ENCODE assay signal across 14 cellular contexts in the genomic region with DNA sequence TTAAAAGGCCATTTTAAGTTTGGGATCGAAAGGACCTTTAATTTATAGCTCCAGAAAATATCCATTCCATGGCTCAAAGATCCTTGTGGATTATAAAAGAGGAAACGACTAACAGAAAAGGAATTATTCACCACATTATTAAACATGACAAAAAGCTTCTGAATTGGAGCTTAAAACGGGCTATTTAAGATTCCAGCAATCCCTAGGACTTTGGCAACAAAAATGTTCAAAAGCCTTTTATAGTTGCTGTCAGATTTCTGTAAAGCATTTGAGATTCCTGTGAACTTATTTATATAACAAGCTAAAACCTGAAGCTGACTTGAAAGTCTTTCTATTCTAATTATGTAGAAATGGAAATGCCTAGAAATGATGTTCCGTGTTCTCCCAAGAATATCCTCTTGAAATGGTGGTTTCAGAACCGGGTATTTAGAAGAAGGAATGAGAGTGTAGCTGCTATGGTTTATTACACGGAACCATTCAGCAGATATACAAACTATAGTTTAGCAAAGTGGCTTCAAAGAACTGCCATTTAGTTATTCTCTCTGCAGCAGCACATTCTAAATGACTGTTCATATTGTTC.
"Had no signal": no experiment of that assay in that cellular context is flagged by ENCODE, and none has a peak within 500 bp of the region (broad histone marks: within the 10 kb centered on the region; RNA-seq: fewer than 3 reads in every experiment).

No MANE protein-coding gene starts in this region.

- H3K4me1 ChIP-seq: right lobe of liver, spleen had no signal

- H3K36me3 Mint-ChIP-seq: naive thymus-derived CD8-positive, alpha-beta T cell had no signal

- H3K9me3 ChIP-seq: gastrocnemius medialis, heart right ventricle, right lobe of liver, stomach had no signal

- H3K27ac ChIP-seq: coronary artery, gastrocnemius medialis, heart right ventricle, right lobe of liver, SK-N-MC, spleen, stomach had no signal

- H3K27ac Mint-ChIP-seq: activated naive CD4-positive, alpha-beta T cell treated with anti-CD3 and anti-CD28 coated beads for 36 hours; activated naive CD8-positive, alpha-beta T cell treated with anti-CD3 and anti-CD28 coated beads, Interleukin-2, amount 50 U/mL, for 24 hours; activated T-helper 2 cell treated with anti-CD3 and anti-CD28 coated beads, Interferon-gamma antibody, Interleukin-2, Interleukin-4, amounts not matched to agents 10 μg/mL and 5 μg/mL and 100 μg/mL, durations not matched to agents 14 hours and 24 hours and 36 hours had no signal

- H3K4me3 ChIP-seq: coronary artery, gastrocnemius medialis, heart right ventricle, right lobe of liver, SK-N-MC, spleen, stomach had no signal

- H3K9me3 Mint-ChIP-seq: activated naive CD4-positive, alpha-beta T cell treated with anti-CD3 and anti-CD28 coated beads for 36 hours; naive thymus-derived CD8-positive, alpha-beta T cell had no signal

- ATAC-seq: activated naive CD8-positive, alpha-beta T cell treated with anti-CD3 and anti-CD28 coated beads, Interleukin-2, amount 50 U/mL, for 24 hours; gastrocnemius medialis; heart right ventricle; naive thymus-derived CD8-positive, alpha-beta T cell; right lobe of liver had no signal

- H3K36me3 ChIP-seq: gastrocnemius medialis, heart right ventricle, right lobe of liver, spleen, stomach had no signal

- H3K4me3 Mint-ChIP-seq: activated naive CD4-positive, alpha-beta T cell treated with anti-CD3 and anti-CD28 coated beads for 36 hours; activated naive CD8-positive, alpha-beta T cell treated with anti-CD3 and anti-CD28 coated beads, Interleukin-2, amount 50 U/mL, for 24 hours; naive thymus-derived CD8-positive, alpha-beta T cell had no signal

- DNase-seq: activated naive CD4-positive, alpha-beta T cell treated with anti-CD3 and anti-CD28 coated beads for 36 hours; activated naive CD8-positive, alpha-beta T cell treated with anti-CD3 and anti-CD28 coated beads, Interleukin-2, amount 50 U/mL, for 24 hours; central memory CD4-positive, alpha-beta T cell; effector CD4-positive, alpha-beta T cell; gastrocnemius medialis; heart right ventricle; naive thymus-derived CD8-positive, alpha-beta T cell; nucleus accumbens; right lobe of liver; spleen; stomach had no signal

- H3K27me3 Mint-ChIP-seq: activated naive CD8-positive, alpha-beta T cell treated with anti-CD3 and anti-CD28 coated beads, Interleukin-2, amount 50 U/mL, for 24 hours; naive thymus-derived CD8-positive, alpha-beta T cell had no signal

- H3K27me3 ChIP-seq: gastrocnemius medialis, heart right ventricle, right lobe of liver, spleen, stomach had no signal
